In the genomic region with DNA sequence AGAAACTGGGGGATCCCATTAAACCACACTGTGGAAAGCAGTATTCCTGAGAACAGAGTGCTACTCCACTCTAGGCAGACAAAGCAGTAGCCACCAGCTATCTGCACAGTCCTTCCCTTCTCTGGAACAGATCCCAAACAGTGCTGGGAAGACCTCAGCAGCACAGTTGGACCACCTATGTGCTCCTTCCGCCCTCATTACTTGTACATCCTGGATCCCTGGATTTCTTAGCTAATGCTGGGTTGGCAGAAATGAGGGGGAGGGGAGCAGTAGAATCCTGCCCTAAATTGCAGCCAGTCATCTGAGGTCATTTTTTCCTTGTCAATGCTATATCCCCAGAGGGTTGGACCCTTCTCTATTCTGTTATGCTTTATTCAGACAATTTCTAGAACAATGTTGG, we compare ENCODE assay signal across 15 cellular contexts. TPM values are rescaled to one million over a fixed set of nuclear protein-coding genes. Genes with fewer than 3 reads are reported as not detected.
DNase-seq lines count a peak whose midpoint lies in the region; ATAC-seq and TF ChIP-seq lines count a peak whose summit lies in the region.
"Had no signal": no experiment of that assay in that cellular context is flagged by ENCODE, and none has a peak within 500 bp of the region (broad histone marks: within the 10 kb centered on the region; RNA-seq: fewer than 3 reads in every experiment).

No MANE protein-coding gene starts in this region.

- peaks cover 2% of the 10 kb centered on the region for H3K9me3 Mint-ChIP-seq in activated CD8-positive, alpha-beta memory T cell treated with anti-CD3 and anti-CD28 coated beads, Interleukin-2, amount 10 ng/mL, durations not matched to agents 7 days and 5 days (ENCODE audit: low read depth)
- H3K9me3 Mint-ChIP-seq in activated T-helper 1 cell treated with anti-CD3 and anti-CD28 coated beads, Interleukin-12 subunit alpha, Interleukin-12 subunit beta, Interleukin-2, Interleukin-4 antibody, amounts not matched to agents 30 ng/mL and 10 ng/mL and 1 ng/mL, durations not matched to agents 14 hours and 24 hours and 36 hours = peaks cover 23% of the 10 kb centered on the region
- H3K9me3 Mint-ChIP-seq in natural killer cell = peaks cover 0 to 3% of the 10 kb centered on the region in 2 donors

- ATAC-seq in activated CD8-positive, alpha-beta memory T cell treated with anti-CD3 and anti-CD28 coated beads, Interleukin-2, amount 10 ng/mL, durations not matched to agents 7 days and 5 days = no peak
- ATAC-seq in natural killer cell = no peak
- ATAC-seq in SK-N-SH treated with all-trans-retinoic acid at 6 μM for 48 hours = no peak
- ATAC-seq in GM19463 (IDR thresholded peaks at IDR 0.05; ENCODE audit: unreplicated experiment) = no peak
- no peak for ATAC-seq in GM21367 (IDR thresholded peaks at IDR 0.05; ENCODE audit: unreplicated experiment)
- ATAC-seq: A549, HepG2 had no signal

- peak; percentile 10 for TF ChIP-seq POLR2A in GM19099 (IDR thresholded peaks at IDR 0.05; ENCODE audit: extremely low read depth, insufficient read length, low read depth)

- peak overlapping the region; percentile 89 for H3K27ac Mint-ChIP-seq in activated CD8-positive, alpha-beta memory T cell treated with anti-CD3 and anti-CD28 coated beads, Interleukin-2, amount 10 ng/mL, durations not matched to agents 7 days and 5 days
- H3K27ac Mint-ChIP-seq in activated T-helper 1 cell treated with anti-CD3 and anti-CD28 coated beads, Interleukin-12 subunit alpha, Interleukin-12 subunit beta, Interleukin-2, Interleukin-4 antibody, amounts not matched to agents 30 ng/mL and 10 ng/mL and 1 ng/mL, durations not matched to agents 14 hours and 24 hours and 36 hours = peak overlapping the region; percentile 66
- peak overlapping the region; percentile 86 to 99 for H3K27ac Mint-ChIP-seq in natural killer cell

- TF ChIP-seq CTCF in natural killer cell (IDR thresholded peaks at IDR 0.05) = no peak

- H3K36me3 Mint-ChIP-seq in activated CD8-positive, alpha-beta memory T cell treated with anti-CD3 and anti-CD28 coated beads, Interleukin-2, amount 10 ng/mL, durations not matched to agents 7 days and 5 days = peaks cover 16% of the 10 kb centered on the region
- H3K36me3 Mint-ChIP-seq in activated T-helper 1 cell treated with anti-CD3 and anti-CD28 coated beads, Interleukin-12 subunit alpha, Interleukin-12 subunit beta, Interleukin-2, Interleukin-4 antibody, amounts not matched to agents 30 ng/mL and 10 ng/mL and 1 ng/mL, durations not matched to agents 14 hours and 24 hours and 36 hours (ENCODE audit: low read depth) = peaks cover 14% of the 10 kb centered on the region
- no peaks in the 10 kb centered on the region for H3K36me3 Mint-ChIP-seq in natural killer cell

- CTCF ChIA-PET in activated CD8-positive, alpha-beta memory T cell treated with anti-CD3 and anti-CD28 coated beads, Interleukin-2, amount 10 ng/mL, durations not matched to agents 7 days and 5 days (lab: Charles Lee) = interaction anchor here (1.5 to 5.1 kb wide), 3 partner anchors 13 to 107 kb away, joined by 3 to 32 read pairs (median 5); partner anchors contain the start of gene MALT1

- intact Hi-C loops in activated T-helper 1 cell treated with anti-CD3 and anti-CD28 coated beads, Interleukin-12 subunit alpha, Interleukin-12 subunit beta, Interleukin-2, Interleukin-4 antibody, amounts not matched to agents 30 ng/mL and 10 ng/mL and 1 ng/mL, durations not matched to agents 14 hours and 24 hours and 36 hours (cut with micrococcal nuclease) = no loop called here
- intact Hi-C loops in natural killer cell (cut with micrococcal nuclease) = loop anchor here (5.0 kb wide), 1 partner anchor 40 kb away; no protein-coding TSS in a partner anchor

- peaks cover 30% of the 10 kb centered on the region for H3K4me1 Mint-ChIP-seq in activated CD8-positive, alpha-beta memory T cell treated with anti-CD3 and anti-CD28 coated beads, Interleukin-2, amount 10 ng/mL, durations not matched to agents 7 days and 5 days
- H3K4me1 Mint-ChIP-seq in activated T-helper 1 cell treated with anti-CD3 and anti-CD28 coated beads, Interleukin-12 subunit alpha, Interleukin-12 subunit beta, Interleukin-2, Interleukin-4 antibody, amounts not matched to agents 30 ng/mL and 10 ng/mL and 1 ng/mL, durations not matched to agents 14 hours and 24 hours and 36 hours (ENCODE audit: low read depth) = peaks cover 59% of the 10 kb centered on the region
- H3K4me1 Mint-ChIP-seq in natural killer cell = peaks cover 28 to 42% of the 10 kb centered on the region in 2 donors

- no peak for DNase-seq in activated CD8-positive, alpha-beta memory T cell treated with anti-CD3 and anti-CD28 coated beads, Interleukin-2, amount 10 ng/mL, durations not matched to agents 7 days and 5 days
- no peak for DNase-seq in activated CD8-positive, alpha-beta memory T cell treated with anti-CD3 and anti-CD28 coated beads for 24 hours
- no peak for DNase-seq in activated T-helper 1 cell treated with anti-CD3 and anti-CD28 coated beads, Interleukin-12 subunit alpha, Interleukin-12 subunit beta, Interleukin-2, Interleukin-4 antibody, amounts not matched to agents 30 ng/mL and 10 ng/mL and 1 ng/mL, durations not matched to agents 14 hours and 24 hours and 36 hours (ENCODE audit: low spot score)
- DNase-seq in natural killer cell = no peak
- DNase-seq: activated CD4-positive, alpha-beta T cell treated with anti-CD3 and anti-CD28 coated beads for 48 hours; hippocampal formation; NCI-H82; posterior cingulate gyrus; stimulated activated CD4-positive, alpha-beta T cell treated with anti-CD3 and anti-CD28 coated beads, Interleukin-15, amount 100 ng/mL, for 24 hours had no signal

- H3K27me3 Mint-ChIP-seq in activated CD8-positive, alpha-beta memory T cell treated with anti-CD3 and anti-CD28 coated beads, Interleukin-2, amount 10 ng/mL, durations not matched to agents 7 days and 5 days = no peaks in the 10 kb centered on the region
- H3K27me3 Mint-ChIP-seq in activated T-helper 1 cell treated with anti-CD3 and anti-CD28 coated beads, Interleukin-12 subunit alpha, Interleukin-12 subunit beta, Interleukin-2, Interleukin-4 antibody, amounts not matched to agents 30 ng/mL and 10 ng/mL and 1 ng/mL, durations not matched to agents 14 hours and 24 hours and 36 hours (ENCODE audit: insufficient read depth) = no peaks in the 10 kb centered on the region
- no peaks in the 10 kb centered on the region for H3K27me3 Mint-ChIP-seq in natural killer cell (ENCODE audit: low read depth in 2 of 2)

- no peak overlapping the region for H3K4me3 Mint-ChIP-seq in activated CD8-positive, alpha-beta memory T cell treated with anti-CD3 and anti-CD28 coated beads, Interleukin-2, amount 10 ng/mL, durations not matched to agents 7 days and 5 days
- H3K4me3 Mint-ChIP-seq in activated T-helper 1 cell treated with anti-CD3 and anti-CD28 coated beads, Interleukin-12 subunit alpha, Interleukin-12 subunit beta, Interleukin-2, Interleukin-4 antibody, amounts not matched to agents 30 ng/mL and 10 ng/mL and 1 ng/mL, durations not matched to agents 14 hours and 24 hours and 36 hours = peak overlapping the region; percentile 34
- peak overlapping the region; percentile 82 for H3K4me3 Mint-ChIP-seq in natural killer cell

TF ChIP-seq in SK-N-SH treated with all-trans-retinoic acid at 6 μM for 48 hours, 23 proteins besides CTCF, POLR2A, EP300 and RAD21 (continues in another document):
- no peak for TF ChIP-seq ZFP30 (CRISPR knock-in tag; IDR thresholded peaks at IDR 0.05)
- no peak for TF ChIP-seq BACH2 (CRISPR knock-in tag; IDR thresholded peaks at IDR 0.05; ENCODE audit: borderline replicate concordance)
- TF ChIP-seq CREB5 (CRISPR knock-in tag; IDR thresholded peaks at IDR 0.05; ENCODE audit: low read depth) = no peak

RNA-seq across cellular contexts. Expression of gene MALT1, which starts 13.8 kb away (rescaled TPM):
- total RNA-seq in activated CD8-positive, alpha-beta memory T cell treated with anti-CD3 and anti-CD28 coated beads, Interleukin-2, amount 10 ng/mL, durations not matched to agents 7 days and 5 days = 10 to 100 TPM; 30.3 to 31.6 TPM
- total RNA-seq in activated T-helper 1 cell treated with anti-CD3 and anti-CD28 coated beads, Interleukin-12 subunit alpha, Interleukin-12 subunit beta, Interleukin-2, Interleukin-4 antibody, amounts not matched to agents 30 ng/mL and 10 ng/mL and 1 ng/mL, durations not matched to agents 14 hours and 24 hours and 36 hours = 32.4 and 34.1 TPM in 2 replicates
- 10 to 100 TPM; 49.8 to 55.8 (median 54.5) TPM for total RNA-seq in natural killer cell

RNA-seq across cellular contexts. Expression of gene ALPK2, which starts 28.6 kb away (rescaled TPM):
- under 1 TPM in 1 of 2 experiments, not detected in 1; 0.33 TPM for total RNA-seq in activated CD8-positive, alpha-beta memory T cell treated with anti-CD3 and anti-CD28 coated beads, Interleukin-2, amount 10 ng/mL, durations not matched to agents 7 days and 5 days
- total RNA-seq in activated T-helper 1 cell treated with anti-CD3 and anti-CD28 coated beads, Interleukin-12 subunit alpha, Interleukin-12 subunit beta, Interleukin-2, Interleukin-4 antibody, amounts not matched to agents 30 ng/mL and 10 ng/mL and 1 ng/mL, durations not matched to agents 14 hours and 24 hours and 36 hours = 0.16 and 0.47 TPM in 2 replicates
- under 1 TPM in 2 of 3 donors, not detected in 1; 0.09 to 0.75 TPM for total RNA-seq in natural killer cell
